1 cellular context compared by ENCODE assay signal in genomic region chr4:77862478-77863216, GRCh38.
TF ChIP-seq lines count a peak whose summit lies in the region.

TSS of gene MRPL1 (plus strand) at chr4:77862830. CDS start at chr4:77862849, 19 bp downstream.

TF ChIP-seq in HEK293, 187 proteins besides CTCF, POLR2A, EP300 and RAD21 (continued from another document):
- TF ChIP-seq PRDM6 (tag by site-specific recombination; IDR thresholded peaks at IDR 0.05), result no peak; the same call in 1 of the 2 replicates
- TF ChIP-seq HOXA7 (CRISPR knock-in tag; IDR thresholded peaks at IDR 0.05; ENCODE audit: borderline replicate concordance), result no peak
- no peak for TF ChIP-seq ZNF544 (tag by site-specific recombination; IDR thresholded peaks at IDR 0.05)
- peak; percentile 88 for TF ChIP-seq ZBTB20 (tag by site-specific recombination; IDR thresholded peaks at IDR 0.05)
- TF ChIP-seq ZBTB44 (tag by site-specific recombination; IDR thresholded peaks at IDR 0.05), result peak; percentile 52; the same call in 1 of the 2 replicates
- TF ChIP-seq ZNF518A (tag by site-specific recombination; conservative IDR thresholded peaks at IDR 0.05; ENCODE audit: low read depth), result peak; percentile 76
- no peak for TF ChIP-seq ZNF174 (tag by site-specific recombination; IDR thresholded peaks at IDR 0.05)
- no peak for TF ChIP-seq ZNF677 (tag by site-specific recombination; IDR thresholded peaks at IDR 0.05)
- TF ChIP-seq ZNF488 (tag by site-specific recombination; IDR thresholded peaks at IDR 0.05), result no peak
- TF ChIP-seq ZBTB21 (tag by site-specific recombination; IDR thresholded peaks at IDR 0.05), result peak; percentile 45; the same call in 1 of the 2 replicates
- TF ChIP-seq YY1 (tag by site-specific recombination; IDR thresholded peaks at IDR 0.05), result peak; percentile 96
- TF ChIP-seq ZNF169 (tag by site-specific recombination; IDR thresholded peaks at IDR 0.05), result no peak
- peak; percentile 94 for TF ChIP-seq ZNF580 (tag by site-specific recombination; IDR thresholded peaks at IDR 0.05)
- peak; percentile 29 for TF ChIP-seq ZNF510 (tag by site-specific recombination; IDR thresholded peaks at IDR 0.05; ENCODE audit: insufficient replicate concordance)
- TF ChIP-seq MYNN (tag by site-specific recombination; IDR thresholded peaks at IDR 0.05; ENCODE audit: borderline replicate concordance), result no peak
- no peak for TF ChIP-seq ZNF292 (tag by site-specific recombination; IDR thresholded peaks at IDR 0.05; ENCODE audit: borderline replicate concordance, low read depth)
- no peak for TF ChIP-seq ZNF155 (tag by site-specific recombination; IDR thresholded peaks at IDR 0.05)
- peak; percentile 63; the same call in 1 of the 2 replicates for TF ChIP-seq KLF17 (tag by site-specific recombination; IDR thresholded peaks at IDR 0.05)
- TF ChIP-seq ZNF214 (tag by site-specific recombination; IDR thresholded peaks at IDR 0.05; ENCODE audit: borderline replicate concordance), result no peak
- no peak for TF ChIP-seq ZNF16 (tag by site-specific recombination; IDR thresholded peaks at IDR 0.05; ENCODE audit: low read depth)
- TF ChIP-seq ZNF645 (tag by site-specific recombination; IDR thresholded peaks at IDR 0.05), result no peak
- peak; percentile 91 for TF ChIP-seq ZNF639 (tag by site-specific recombination; IDR thresholded peaks at IDR 0.05)
- TF ChIP-seq ZNF76 (tag by site-specific recombination; IDR thresholded peaks at IDR 0.05; ENCODE audit: borderline replicate concordance, low read depth), result peak; percentile 79
- TF ChIP-seq ZNF692 (tag by site-specific recombination; IDR thresholded peaks at IDR 0.05), result peak; percentile 86
- TF ChIP-seq ZNF600 (tag by site-specific recombination; IDR thresholded peaks at IDR 0.05), result peak; percentile 65; the same call in 1 of the 2 replicates
- no peak; the same call in 1 of the 2 replicates for TF ChIP-seq ZNF10 (tag by site-specific recombination; IDR thresholded peaks at IDR 0.05)
- no peak for TF ChIP-seq ZNF555 (tag by site-specific recombination; conservative IDR thresholded peaks at IDR 0.05)
- TF ChIP-seq WT1 (tag by site-specific recombination; IDR thresholded peaks at IDR 0.05), result no peak
- no peak for TF ChIP-seq ZNF19 (tag by site-specific recombination; IDR thresholded peaks at IDR 0.05; ENCODE audit: low read depth)
- TF ChIP-seq REST (tag by site-specific recombination; IDR thresholded peaks at IDR 0.05), result 0 out of 2 replicates have a peak, but pooled peaks have one; percentile 18
- no peak for TF ChIP-seq ZNF521 (tag by site-specific recombination; IDR thresholded peaks at IDR 0.05)
- no peak for TF ChIP-seq ZNF560 (tag by site-specific recombination; IDR thresholded peaks at IDR 0.05; ENCODE audit: borderline replicate concordance)
- 0 out of 2 replicates have a peak, but pooled peaks have one; percentile 23 for TF ChIP-seq ZNF561 (tag by site-specific recombination; IDR thresholded peaks at IDR 0.05; ENCODE audit: borderline replicate concordance)
- TF ChIP-seq ZFP37 (tag by site-specific recombination; IDR thresholded peaks at IDR 0.05), result peak; percentile 83; the same call in 1 of the 2 replicates
- no peak for TF ChIP-seq ZNF211 (tag by site-specific recombination; IDR thresholded peaks at IDR 0.05; ENCODE audit: low read depth)
- no peak for TF ChIP-seq ZNF423 (tag by site-specific recombination; IDR thresholded peaks at IDR 0.05)
